ENCODE assay signal across 1 cellular context in the genomic region with DNA sequence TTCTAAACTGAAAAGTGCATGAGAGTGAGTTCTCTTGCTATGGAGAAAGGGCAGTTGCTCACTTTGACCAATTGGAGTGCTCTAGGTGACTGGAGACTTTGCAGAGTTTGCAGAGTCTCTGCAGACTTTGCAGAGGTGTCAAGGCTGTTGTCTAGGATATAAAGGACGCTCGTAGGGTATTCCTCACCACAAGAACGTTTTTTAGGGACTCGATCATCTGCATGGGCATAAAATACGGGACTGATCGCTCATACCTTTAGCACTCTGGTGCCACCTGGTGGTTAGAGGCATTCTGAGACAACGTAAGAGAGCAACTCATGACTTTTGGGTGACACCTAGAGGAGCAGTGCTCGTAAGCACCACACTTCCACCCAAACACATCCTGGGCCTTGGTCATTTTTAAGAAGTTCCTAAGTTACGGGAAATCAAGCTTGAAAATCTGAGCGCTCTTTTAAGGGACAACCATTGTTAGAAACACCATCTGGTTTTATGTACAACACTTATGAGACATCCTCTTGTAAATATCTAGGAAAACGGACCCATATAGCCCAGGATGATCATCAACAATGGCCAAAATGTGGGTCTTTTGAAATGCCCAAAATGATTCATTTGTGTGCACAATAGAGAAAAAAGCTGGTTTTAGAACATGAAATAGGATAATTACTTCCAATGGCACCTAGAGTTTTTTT.
TF ChIP-seq lines count a peak whose summit lies in the region.

No MANE protein-coding gene starts in this region.

TF ChIP-seq in HepG2, 621 proteins besides CTCF, POLR2A, EP300 and RAD21 (continued from another document and continues in another):
- TF ChIP-seq, protein P1, sequence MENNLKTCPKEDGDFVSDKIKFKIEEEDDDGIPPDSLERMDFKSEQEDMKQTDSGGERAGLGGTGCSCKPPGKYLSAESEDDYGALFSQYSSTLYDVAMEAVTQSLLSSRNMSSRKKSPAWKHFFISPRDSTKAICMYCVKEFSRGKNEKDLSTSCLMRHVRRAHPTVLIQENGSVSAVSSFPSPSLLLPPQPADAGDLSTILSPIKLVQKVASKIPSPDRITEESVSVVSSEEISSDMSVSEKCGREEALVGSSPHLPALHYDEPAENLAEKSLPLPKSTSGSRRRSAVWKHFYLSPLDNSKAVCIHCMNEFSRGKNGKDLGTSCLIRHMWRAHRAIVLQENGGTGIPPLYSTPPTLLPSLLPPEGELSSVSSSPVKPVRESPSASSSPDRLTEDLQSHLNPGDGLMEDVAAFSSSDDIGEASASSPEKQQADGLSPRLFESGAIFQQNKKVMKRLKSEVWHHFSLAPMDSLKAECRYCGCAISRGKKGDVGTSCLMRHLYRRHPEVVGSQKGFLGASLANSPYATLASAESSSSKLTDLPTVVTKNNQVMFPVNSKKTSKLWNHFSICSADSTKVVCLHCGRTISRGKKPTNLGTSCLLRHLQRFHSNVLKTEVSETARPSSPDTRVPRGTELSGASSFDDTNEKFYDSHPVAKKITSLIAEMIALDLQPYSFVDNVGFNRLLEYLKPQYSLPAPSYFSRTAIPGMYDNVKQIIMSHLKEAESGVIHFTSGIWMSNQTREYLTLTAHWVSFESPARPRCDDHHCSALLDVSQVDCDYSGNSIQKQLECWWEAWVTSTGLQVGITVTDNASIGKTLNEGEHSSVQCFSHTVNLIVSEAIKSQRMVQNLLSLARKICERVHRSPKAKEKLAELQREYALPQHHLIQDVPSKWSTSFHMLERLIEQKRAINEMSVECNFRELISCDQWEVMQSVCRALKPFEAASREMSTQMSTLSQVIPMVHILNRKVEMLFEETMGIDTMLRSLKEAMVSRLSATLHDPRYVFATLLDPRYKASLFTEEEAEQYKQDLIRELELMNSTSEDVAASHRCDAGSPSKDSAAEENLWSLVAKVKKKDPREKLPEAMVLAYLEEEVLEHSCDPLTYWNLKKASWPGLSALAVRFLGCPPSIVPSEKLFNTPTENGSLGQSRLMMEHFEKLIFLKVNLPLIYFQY (CRISPR knock-in tag; IDR thresholded peaks at IDR 0.05; ENCODE audit: borderline replicate concordance): no peak
- TF ChIP-seq CHD2 (IDR thresholded peaks at IDR 0.05; ENCODE audit: low read depth, low read length): no peak
- TF ChIP-seq RBM22 (optimal IDR thresholded peaks at IDR 0.05; ENCODE audit: low read length): no peak
- no peak for TF ChIP-seq CC2D1A (CRISPR knock-in tag; IDR thresholded peaks at IDR 0.05)
- no peak for TF ChIP-seq ZNF567 (CRISPR knock-in tag; IDR thresholded peaks at IDR 0.05; ENCODE audit: borderline replicate concordance)
- no peak for TF ChIP-seq PITX1 (CRISPR knock-in tag; IDR thresholded peaks at IDR 0.05)
- TF ChIP-seq, protein P2, sequence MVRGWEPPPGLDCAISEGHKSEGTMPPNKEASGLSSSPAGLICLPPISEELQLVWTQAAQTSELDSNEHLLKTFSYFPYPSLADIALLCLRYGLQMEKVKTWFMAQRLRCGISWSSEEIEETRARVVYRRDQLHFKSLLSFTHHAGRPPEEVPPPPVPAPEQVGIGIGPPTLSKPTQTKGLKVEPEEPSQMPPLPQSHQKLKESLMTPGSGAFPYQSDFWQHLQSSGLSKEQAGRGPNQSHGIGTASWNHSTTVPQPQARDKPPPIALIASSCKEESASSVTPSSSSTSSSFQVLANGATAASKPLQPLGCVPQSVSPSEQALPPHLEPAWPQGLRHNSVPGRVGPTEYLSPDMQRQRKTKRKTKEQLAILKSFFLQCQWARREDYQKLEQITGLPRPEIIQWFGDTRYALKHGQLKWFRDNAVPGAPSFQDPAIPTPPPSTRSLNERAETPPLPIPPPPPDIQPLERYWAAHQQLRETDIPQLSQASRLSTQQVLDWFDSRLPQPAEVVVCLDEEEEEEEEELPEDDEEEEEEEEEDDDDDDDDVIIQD (CRISPR knock-in tag; IDR thresholded peaks at IDR 0.05; ENCODE audit: low read depth): 0 out of 2 replicates have a peak, but pooled peaks have one; percentile 25
- no peak for TF ChIP-seq GLI4 (CRISPR knock-in tag; IDR thresholded peaks at IDR 0.05; ENCODE audit: borderline replicate concordance)
- no peak for TF ChIP-seq ZNF484 (CRISPR knock-in tag; IDR thresholded peaks at IDR 0.05; ENCODE audit: borderline replicate concordance, low read depth)
- TF ChIP-seq ZNF598 (CRISPR knock-in tag; IDR thresholded peaks at IDR 0.05; ENCODE audit: borderline replicate concordance): no peak
- TF ChIP-seq, protein P3, sequence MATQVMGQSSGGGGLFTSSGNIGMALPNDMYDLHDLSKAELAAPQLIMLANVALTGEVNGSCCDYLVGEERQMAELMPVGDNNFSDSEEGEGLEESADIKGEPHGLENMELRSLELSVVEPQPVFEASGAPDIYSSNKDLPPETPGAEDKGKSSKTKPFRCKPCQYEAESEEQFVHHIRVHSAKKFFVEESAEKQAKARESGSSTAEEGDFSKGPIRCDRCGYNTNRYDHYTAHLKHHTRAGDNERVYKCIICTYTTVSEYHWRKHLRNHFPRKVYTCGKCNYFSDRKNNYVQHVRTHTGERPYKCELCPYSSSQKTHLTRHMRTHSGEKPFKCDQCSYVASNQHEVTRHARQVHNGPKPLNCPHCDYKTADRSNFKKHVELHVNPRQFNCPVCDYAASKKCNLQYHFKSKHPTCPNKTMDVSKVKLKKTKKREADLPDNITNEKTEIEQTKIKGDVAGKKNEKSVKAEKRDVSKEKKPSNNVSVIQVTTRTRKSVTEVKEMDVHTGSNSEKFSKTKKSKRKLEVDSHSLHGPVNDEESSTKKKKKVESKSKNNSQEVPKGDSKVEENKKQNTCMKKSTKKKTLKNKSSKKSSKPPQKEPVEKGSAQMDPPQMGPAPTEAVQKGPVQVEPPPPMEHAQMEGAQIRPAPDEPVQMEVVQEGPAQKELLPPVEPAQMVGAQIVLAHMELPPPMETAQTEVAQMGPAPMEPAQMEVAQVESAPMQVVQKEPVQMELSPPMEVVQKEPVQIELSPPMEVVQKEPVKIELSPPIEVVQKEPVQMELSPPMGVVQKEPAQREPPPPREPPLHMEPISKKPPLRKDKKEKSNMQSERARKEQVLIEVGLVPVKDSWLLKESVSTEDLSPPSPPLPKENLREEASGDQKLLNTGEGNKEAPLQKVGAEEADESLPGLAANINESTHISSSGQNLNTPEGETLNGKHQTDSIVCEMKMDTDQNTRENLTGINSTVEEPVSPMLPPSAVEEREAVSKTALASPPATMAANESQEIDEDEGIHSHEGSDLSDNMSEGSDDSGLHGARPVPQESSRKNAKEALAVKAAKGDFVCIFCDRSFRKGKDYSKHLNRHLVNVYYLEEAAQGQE (IDR thresholded peaks at IDR 0.05; ENCODE audit: borderline replicate concordance in 1 of 2, low read depth in 1 of 2, low read length in 2 of 2): no peak
- no peak for TF ChIP-seq JUN (CRISPR knock-in tag; IDR thresholded peaks at IDR 0.05)
- peak; percentile 30; the same call in 1 of the 2 replicates for TF ChIP-seq KAT8 (CRISPR knock-in tag; IDR thresholded peaks at IDR 0.05)
- TF ChIP-seq RFX5 (IDR thresholded peaks at IDR 0.05; ENCODE audit: low read depth, low read length): no peak
- TF ChIP-seq, protein P4, sequence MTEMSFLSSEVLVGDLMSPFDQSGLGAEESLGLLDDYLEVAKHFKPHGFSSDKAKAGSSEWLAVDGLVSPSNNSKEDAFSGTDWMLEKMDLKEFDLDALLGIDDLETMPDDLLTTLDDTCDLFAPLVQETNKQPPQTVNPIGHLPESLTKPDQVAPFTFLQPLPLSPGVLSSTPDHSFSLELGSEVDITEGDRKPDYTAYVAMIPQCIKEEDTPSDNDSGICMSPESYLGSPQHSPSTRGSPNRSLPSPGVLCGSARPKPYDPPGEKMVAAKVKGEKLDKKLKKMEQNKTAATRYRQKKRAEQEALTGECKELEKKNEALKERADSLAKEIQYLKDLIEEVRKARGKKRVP (CRISPR knock-in tag; IDR thresholded peaks at IDR 0.05): no peak
- no peak for TF ChIP-seq ZNF329 (CRISPR knock-in tag; IDR thresholded peaks at IDR 0.05; ENCODE audit: low read depth)
- TF ChIP-seq ZKSCAN5 (CRISPR knock-in tag; IDR thresholded peaks at IDR 0.05): no peak
- no peak for TF ChIP-seq GATAD1 (CRISPR knock-in tag; IDR thresholded peaks at IDR 0.05)
- no peak for TF ChIP-seq ETV6 (CRISPR knock-in tag; conservative IDR thresholded peaks at IDR 0.05)
- TF ChIP-seq, protein P5, sequence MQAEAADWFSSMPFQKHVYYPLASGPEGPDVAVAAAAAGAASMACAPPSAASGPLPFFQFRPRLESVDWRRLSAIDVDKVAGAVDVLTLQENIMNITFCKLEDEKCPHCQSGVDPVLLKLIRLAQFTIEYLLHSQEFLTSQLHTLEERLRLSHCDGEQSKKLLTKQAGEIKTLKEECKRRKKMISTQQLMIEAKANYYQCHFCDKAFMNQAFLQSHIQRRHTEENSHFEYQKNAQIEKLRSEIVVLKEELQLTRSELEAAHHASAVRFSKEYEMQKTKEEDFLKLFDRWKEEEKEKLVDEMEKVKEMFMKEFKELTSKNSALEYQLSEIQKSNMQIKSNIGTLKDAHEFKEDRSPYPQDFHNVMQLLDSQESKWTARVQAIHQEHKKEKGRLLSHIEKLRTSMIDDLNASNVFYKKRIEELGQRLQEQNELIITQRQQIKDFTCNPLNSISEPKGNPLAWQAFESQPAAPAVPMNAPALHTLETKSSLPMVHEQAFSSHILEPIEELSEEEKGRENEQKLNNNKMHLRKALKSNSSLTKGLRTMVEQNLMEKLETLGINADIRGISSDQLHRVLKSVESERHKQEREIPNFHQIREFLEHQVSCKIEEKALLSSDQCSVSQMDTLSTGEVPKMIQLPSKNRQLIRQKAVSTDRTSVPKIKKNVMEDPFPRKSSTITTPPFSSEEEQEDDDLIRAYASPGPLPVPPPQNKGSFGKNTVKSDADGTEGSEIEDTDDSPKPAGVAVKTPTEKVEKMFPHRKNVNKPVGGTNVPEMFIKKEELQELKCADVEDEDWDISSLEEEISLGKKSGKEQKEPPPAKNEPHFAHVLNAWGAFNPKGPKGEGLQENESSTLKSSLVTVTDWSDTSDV (CRISPR knock-in tag; IDR thresholded peaks at IDR 0.05): no peak
- no peak for TF ChIP-seq AKAP8 (CRISPR knock-in tag; IDR thresholded peaks at IDR 0.05)
- no peak for TF ChIP-seq TRIM24 (CRISPR knock-in tag; IDR thresholded peaks at IDR 0.05)
- TF ChIP-seq POLR2AphosphoS5 (IDR thresholded peaks at IDR 0.05; ENCODE audit: low read depth, low read length): no peak
- TF ChIP-seq FOSL2 (CRISPR knock-in tag; IDR thresholded peaks at IDR 0.05): peak; percentile 36
- TF ChIP-seq ZNF251 (CRISPR knock-in tag; IDR thresholded peaks at IDR 0.05): no peak
- TF ChIP-seq POGZ (CRISPR knock-in tag; IDR thresholded peaks at IDR 0.05): no peak
- TF ChIP-seq, protein P6, sequence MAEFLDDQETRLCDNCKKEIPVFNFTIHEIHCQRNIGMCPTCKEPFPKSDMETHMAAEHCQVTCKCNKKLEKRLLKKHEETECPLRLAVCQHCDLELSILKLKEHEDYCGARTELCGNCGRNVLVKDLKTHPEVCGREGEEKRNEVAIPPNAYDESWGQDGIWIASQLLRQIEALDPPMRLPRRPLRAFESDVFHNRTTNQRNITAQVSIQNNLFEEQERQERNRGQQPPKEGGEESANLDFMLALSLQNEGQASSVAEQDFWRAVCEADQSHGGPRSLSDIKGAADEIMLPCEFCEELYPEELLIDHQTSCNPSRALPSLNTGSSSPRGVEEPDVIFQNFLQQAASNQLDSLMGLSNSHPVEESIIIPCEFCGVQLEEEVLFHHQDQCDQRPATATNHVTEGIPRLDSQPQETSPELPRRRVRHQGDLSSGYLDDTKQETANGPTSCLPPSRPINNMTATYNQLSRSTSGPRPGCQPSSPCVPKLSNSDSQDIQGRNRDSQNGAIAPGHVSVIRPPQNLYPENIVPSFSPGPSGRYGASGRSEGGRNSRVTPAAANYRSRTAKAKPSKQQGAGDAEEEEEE (CRISPR knock-in tag; IDR thresholded peaks at IDR 0.05; ENCODE audit: borderline replicate concordance): no peak
- TF ChIP-seq, protein P7, sequence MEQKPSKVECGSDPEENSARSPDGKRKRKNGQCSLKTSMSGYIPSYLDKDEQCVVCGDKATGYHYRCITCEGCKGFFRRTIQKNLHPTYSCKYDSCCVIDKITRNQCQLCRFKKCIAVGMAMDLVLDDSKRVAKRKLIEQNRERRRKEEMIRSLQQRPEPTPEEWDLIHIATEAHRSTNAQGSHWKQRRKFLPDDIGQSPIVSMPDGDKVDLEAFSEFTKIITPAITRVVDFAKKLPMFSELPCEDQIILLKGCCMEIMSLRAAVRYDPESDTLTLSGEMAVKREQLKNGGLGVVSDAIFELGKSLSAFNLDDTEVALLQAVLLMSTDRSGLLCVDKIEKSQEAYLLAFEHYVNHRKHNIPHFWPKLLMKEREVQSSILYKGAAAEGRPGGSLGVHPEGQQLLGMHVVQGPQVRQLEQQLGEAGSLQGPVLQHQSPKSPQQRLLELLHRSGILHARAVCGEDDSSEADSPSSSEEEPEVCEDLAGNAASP (CRISPR knock-in tag; IDR thresholded peaks at IDR 0.05; ENCODE audit: borderline replicate concordance): peak; percentile 25; the same call in 1 of the 2 replicates
- TF ChIP-seq ZNF337 (CRISPR knock-in tag; IDR thresholded peaks at IDR 0.05; ENCODE audit: borderline replicate concordance, low read depth): no peak
- TF ChIP-seq TBL1XR1 (IDR thresholded peaks at IDR 0.05; ENCODE audit: borderline replicate concordance, low read length, partially characterized antibody): no peak
- TF ChIP-seq ZSCAN30 (CRISPR knock-in tag; IDR thresholded peaks at IDR 0.05): no peak
- TF ChIP-seq CEBPB (IDR thresholded peaks at IDR 0.05; ENCODE audit: borderline replicate concordance, low read depth, low read length): no peak
- TF ChIP-seq XRCC5 (optimal IDR thresholded peaks at IDR 0.05; ENCODE audit: low read length): peak; percentile 65
- TF ChIP-seq, protein P8, sequence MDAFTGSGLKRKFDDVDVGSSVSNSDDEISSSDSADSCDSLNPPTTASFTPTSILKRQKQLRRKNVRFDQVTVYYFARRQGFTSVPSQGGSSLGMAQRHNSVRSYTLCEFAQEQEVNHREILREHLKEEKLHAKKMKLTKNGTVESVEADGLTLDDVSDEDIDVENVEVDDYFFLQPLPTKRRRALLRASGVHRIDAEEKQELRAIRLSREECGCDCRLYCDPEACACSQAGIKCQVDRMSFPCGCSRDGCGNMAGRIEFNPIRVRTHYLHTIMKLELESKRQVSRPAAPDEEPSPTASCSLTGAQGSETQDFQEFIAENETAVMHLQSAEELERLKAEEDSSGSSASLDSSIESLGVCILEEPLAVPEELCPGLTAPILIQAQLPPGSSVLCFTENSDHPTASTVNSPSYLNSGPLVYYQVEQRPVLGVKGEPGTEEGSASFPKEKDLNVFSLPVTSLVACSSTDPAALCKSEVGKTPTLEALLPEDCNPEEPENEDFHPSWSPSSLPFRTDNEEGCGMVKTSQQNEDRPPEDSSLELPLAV (CRISPR knock-in tag; conservative IDR thresholded peaks at IDR 0.05; ENCODE audit: low read depth): no peak
- no peak for TF ChIP-seq AGO1 (IDR thresholded peaks at IDR 0.05; ENCODE audit: low read depth, low read length, poor library complexity, severe bottlenecking)
- TF ChIP-seq ZNF839 (CRISPR knock-in tag; IDR thresholded peaks at IDR 0.05; ENCODE audit: borderline replicate concordance): no peak
- TF ChIP-seq CEBPG (CRISPR knock-in tag; IDR thresholded peaks at IDR 0.05): peak; percentile 29; the same call in 1 of the 2 replicates
- TF ChIP-seq ZSCAN31 (CRISPR knock-in tag; IDR thresholded peaks at IDR 0.05; ENCODE audit: low read depth): 0 out of 2 replicates have a peak, but pooled peaks have one; percentile 44
- TF ChIP-seq ZNF879 (CRISPR knock-in tag; IDR thresholded peaks at IDR 0.05): no peak
- no peak for TF ChIP-seq MEIS2 (CRISPR knock-in tag; IDR thresholded peaks at IDR 0.05)
- TF ChIP-seq KDM3A (CRISPR knock-in tag; IDR thresholded peaks at IDR 0.05; ENCODE audit: low read depth): no peak
- no peak for TF ChIP-seq KLF13 (CRISPR knock-in tag; IDR thresholded peaks at IDR 0.05)
- TF ChIP-seq DMAP1 (CRISPR knock-in tag; IDR thresholded peaks at IDR 0.05): no peak
- TF ChIP-seq KDM5B (CRISPR knock-in tag; IDR thresholded peaks at IDR 0.05; ENCODE audit: borderline replicate concordance): no peak
- TF ChIP-seq MIER2 (CRISPR knock-in tag; IDR thresholded peaks at IDR 0.05): no peak; the same call in 1 of the 2 replicates
- no peak for TF ChIP-seq SOX13 (IDR thresholded peaks at IDR 0.05)
- peak in 1 of 2 experiments; percentile 9; a peak in 1 of 4 replicates for TF ChIP-seq SOX13 (CRISPR knock-in tag; conservative IDR thresholded peaks at IDR 0.05 in 1 of 2, IDR thresholded peaks at IDR 0.05 in 1 of 2)
